18 cellular contexts compared by ENCODE assay signal in the genomic region with DNA sequence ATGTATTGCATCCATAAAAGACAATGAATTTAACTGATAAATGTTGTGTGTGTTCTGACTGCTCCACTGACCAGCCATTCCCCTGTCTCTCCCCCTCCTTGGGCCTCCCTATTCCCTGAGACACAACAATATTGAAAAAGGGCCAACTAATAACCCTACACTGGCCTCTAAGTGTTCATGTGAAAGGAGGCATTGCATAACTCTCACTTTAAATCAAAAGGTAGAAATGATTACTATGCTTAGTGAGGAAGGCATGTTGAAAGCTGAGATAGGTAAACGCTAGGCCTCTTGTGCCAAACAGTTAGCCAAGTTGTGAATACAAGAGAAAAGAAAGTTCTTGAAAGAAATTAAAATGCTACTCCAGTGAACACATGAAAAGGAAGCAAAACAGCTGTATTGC.
"Had no signal": no experiment of that assay in that cellular context is flagged by ENCODE, and none has a peak within 500 bp of the region (broad histone marks: within the 10 kb centered on the region; RNA-seq: fewer than 3 reads in every experiment).

No MANE protein-coding gene starts in this region.

- ATAC-seq: heart right ventricle; left cardiac atrium; naive thymus-derived CD4-positive, alpha-beta T cell had no signal

- DNase-seq: dermis blood vessel endothelial cell; dorsolateral prefrontal cortex; effector CD4-positive, alpha-beta T cell; effector memory CD4-positive, alpha-beta T cell; foreskin keratinocyte; glutamatergic neuron; head of caudate nucleus; heart right ventricle; hippocampal formation; left cardiac atrium; left ventricle myocardium inferior; mammary epithelial cell; mesendoderm; midbrain; naive thymus-derived CD4-positive, alpha-beta T cell had no signal

- H3K4me1 ChIP-seq: esophagus muscularis mucosa, heart right ventricle, left ventricle myocardium inferior had no signal

- H3K4me3 ChIP-seq: coronary artery, dorsolateral prefrontal cortex, esophagus muscularis mucosa, heart right ventricle, left ventricle myocardium inferior, lung had no signal

- H3K36me3 ChIP-seq: esophagus muscularis mucosa, heart right ventricle, left ventricle myocardium inferior had no signal

- H3K27ac ChIP-seq: coronary artery, dorsolateral prefrontal cortex, esophagus muscularis mucosa, foreskin keratinocyte, heart right ventricle, left ventricle myocardium inferior had no signal

- H3K27me3 ChIP-seq: esophagus muscularis mucosa, foreskin keratinocyte had no signal

- H3K9me3 ChIP-seq: esophagus muscularis mucosa, heart right ventricle had no signal
